In genomic region chr2:20198796-20199361, GRCh38 we compare ENCODE assay signal across 1 cellular context.
TF ChIP-seq lines count a peak whose summit lies in the region.

No MANE protein-coding gene starts in this region.

TF ChIP-seq in IMR-90, 13 proteins besides CTCF, POLR2A, EP300 and RAD21:
- no peak for TF ChIP-seq CHD1 (IDR thresholded peaks at IDR 0.05; ENCODE audit: low read depth, low read length)
- no peak for TF ChIP-seq RCOR1 (IDR thresholded peaks at IDR 0.05; ENCODE audit: insufficient replicate concordance, low read length)
- no peak for TF ChIP-seq MAZ (IDR thresholded peaks at IDR 0.05; ENCODE audit: borderline replicate concordance, low read depth, low read length)
- no peak for TF ChIP-seq CEBPB (IDR thresholded peaks at IDR 0.05; ENCODE audit: low read depth, low read length)
- no peak for TF ChIP-seq MXI1 (IDR thresholded peaks at IDR 0.05; ENCODE audit: borderline replicate concordance, low read depth, low read length)
- TF ChIP-seq NFE2L2 (IDR thresholded peaks at IDR 0.05; ENCODE audit: low read depth, low read length), result no peak
- TF ChIP-seq FOS (IDR thresholded peaks at IDR 0.05; ENCODE audit: low read depth, low read length), result no peak
- TF ChIP-seq SMC3 (IDR thresholded peaks at IDR 0.05; ENCODE audit: low read depth, low read length), result no peak
- TF ChIP-seq RFX5 (IDR thresholded peaks at IDR 0.05; ENCODE audit: low read depth, low read length), result no peak
- no peak for TF ChIP-seq ELK1 (IDR thresholded peaks at IDR 0.05; ENCODE audit: borderline replicate concordance, low read depth, low read length)
- no peak for TF ChIP-seq USF2 (IDR thresholded peaks at IDR 0.05; ENCODE audit: low read depth, low read length)
- TF ChIP-seq BHLHE40 (IDR thresholded peaks at IDR 0.05; ENCODE audit: low read depth, low read length), result no peak
